ENCODE assay signal across 20 cellular contexts in the genomic region with DNA sequence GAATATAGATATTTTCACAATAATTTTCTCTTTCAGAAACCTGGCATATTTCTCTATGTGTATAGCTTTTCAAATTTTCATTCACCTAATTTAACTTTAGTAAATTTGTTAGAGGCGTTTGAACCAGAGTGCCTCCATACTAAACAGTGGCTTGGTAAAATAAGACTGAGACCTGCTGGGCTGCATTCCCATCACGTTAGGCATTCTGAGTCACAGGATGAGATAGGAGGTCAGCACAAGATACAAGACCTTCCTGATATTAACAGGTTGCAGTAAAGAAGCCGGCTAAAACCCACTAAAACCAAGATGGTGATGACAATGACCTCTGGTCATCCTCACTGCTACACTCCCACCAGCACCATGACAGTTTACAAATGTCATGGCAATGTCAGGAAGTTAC. TPM values are rescaled to one million over a fixed set of nuclear protein-coding genes. Genes with fewer than 3 reads are reported as not detected.
A peak's percentile ranks its signal among the peaks of the same experiment; 100 is the strongest.
DNase-seq lines count a peak whose midpoint lies in the region; ATAC-seq, FAIRE-seq and TF ChIP-seq lines count a peak whose summit lies in the region.
"Had no signal": no experiment of that assay in that cellular context is flagged by ENCODE, and none has a peak within 500 bp of the region (broad histone marks: within the 10 kb centered on the region; RNA-seq: fewer than 3 reads in every experiment).

No MANE protein-coding gene starts in this region.

- H3K79me1 ChIP-seq in trophoblast cell (ENCODE audit: low read length): no peaks in the 10 kb centered on the region

- DNase-seq in GM23338 (ENCODE audit: low spot score) (no peak), PC-3 (peak; percentile 65), bronchial epithelial cell (ENCODE audit: low read depth) (peak; percentile 87), trophoblast cell (peak; percentile 54 to 76), ecto neural progenitor cell (ENCODE audit: low spot score) (no peak)
- DNase-seq in activated CD4-positive, CD25-positive, alpha-beta regulatory T cell (lab: John Stamatoyannopoulos, UW): no peak
- no peak for DNase-seq in CD4-positive, alpha-beta memory T cell
- DNase-seq: ACHN; CD4-positive, alpha-beta T cell; DND-41; NCI-H187 treated with DMSO at 0.1 percent for 48 hours; NCI-H2171 treated with DMSO at 0.1 percent for 48 hours; NCI-H510A treated with DMSO at 0.1 percent for 48 hours; RPMI8226; SW 1271 had no signal

- peaks cover 11% of the 10 kb centered on the region; the same call in 2 of the 3 replicates for H3K36me3 Mint-ChIP-seq in GM23338 (ENCODE audit: low read depth)
- H3K36me3 Mint-ChIP-seq in CD4-positive, alpha-beta memory T cell: peaks cover 37 to 60% of the 10 kb centered on the region in 2 donors

- 0 out of 2 replicates have a peak overlapping the region, but pooled peaks have one; percentile 11 for H3K27ac ChIP-seq in GM23338 (ENCODE audit: low read depth)
- H3K27ac ChIP-seq in PC-3 (ENCODE audit: low read length): no peak overlapping the region
- H3K27ac ChIP-seq in trophoblast cell (ENCODE audit: low read depth, low read length): peak overlapping the region; percentile 34
- H3K27ac ChIP-seq in CD4-positive, alpha-beta memory T cell (ENCODE audit: low read depth, low read length): no peak overlapping the region
- H3K27ac ChIP-seq: SJSA1 had no signal

- H2AFZ ChIP-seq in GM23338 (no peak overlapping the region), PC-3 (ENCODE audit: low read length) (no peak overlapping the region), trophoblast cell (ENCODE audit: insufficient read depth, low read length, poor library complexity) (no peak overlapping the region)

- no peaks in the 10 kb centered on the region for H3K36me3 ChIP-seq in GM23338 (ENCODE audit: insufficient read depth)
- peaks cover 4% of the 10 kb centered on the region; the same call in 1 of the 2 replicates for H3K36me3 ChIP-seq in PC-3 (ENCODE audit: low read depth, low read length)
- H3K36me3 ChIP-seq in bronchial epithelial cell (ENCODE audit: control insufficient read depth, insufficient read depth, low read length): peaks cover 4% of the 10 kb centered on the region
- H3K36me3 ChIP-seq in trophoblast cell (ENCODE audit: control insufficient read depth in 1 of 2, insufficient read depth in 2 of 2, low read length in 2 of 2): peaks cover 4 to 8% of the 10 kb centered on the region in 2 experiments
- peaks cover 8% of the 10 kb centered on the region for H3K36me3 ChIP-seq in CD4-positive, alpha-beta memory T cell (ENCODE audit: insufficient read depth, low read length)
- H3K36me3 ChIP-seq: SJSA1 had no signal

- H3K9me3 Mint-ChIP-seq in GM23338: no peaks in the 10 kb centered on the region
- H3K9me3 Mint-ChIP-seq in CD4-positive, alpha-beta memory T cell: no peaks in the 10 kb centered on the region
- H3K9me3 Mint-ChIP-seq: CD4-positive, alpha-beta T cell had no signal

- WGBS in trophoblast cell (ENCODE audit: extremely low coverage, insufficient coverage, insufficient read length): no CpG with 5 or more reads among the region's 3 CpGs

- H3K4me3 Mint-ChIP-seq in GM23338: no peak overlapping the region
- H3K4me3 Mint-ChIP-seq in CD4-positive, alpha-beta memory T cell: no peak overlapping the region
- H3K4me3 Mint-ChIP-seq: CD4-positive, alpha-beta T cell had no signal

- H4K8ac ChIP-seq in trophoblast cell (ENCODE audit: low read depth, low read length): no peak overlapping the region

- H3K27me3 Mint-ChIP-seq in GM23338 (ENCODE audit: insufficient read depth, low read depth, poor library complexity): peaks cover 4% of the 10 kb centered on the region
- no peaks in the 10 kb centered on the region for H3K27me3 Mint-ChIP-seq in CD4-positive, alpha-beta memory T cell
- H3K27me3 Mint-ChIP-seq: CD4-positive, alpha-beta T cell had no signal

- no peak overlapping the region for H3K14ac ChIP-seq in trophoblast cell (ENCODE audit: low read length)

- H3F3A ChIP-seq in GM23338 (replicated peaks; ENCODE audit: low read depth): no peaks in the 10 kb centered on the region
- no peaks in the 10 kb centered on the region for H3F3A ChIP-seq in PC-3 (ENCODE audit: low read length, unreplicated experiment)

- H3K4me1 Mint-ChIP-seq in GM23338: peaks cover 79% of the 10 kb centered on the region
- peaks cover 55 to 84% (median 70%) of the 10 kb centered on the region in 4 donors for H3K4me1 Mint-ChIP-seq in CD4-positive, alpha-beta memory T cell

- H4K20me1 ChIP-seq in GM23338 (replicated peaks; ENCODE audit: insufficient read depth) (peaks cover 14% of the 10 kb centered on the region), PC-3 (ENCODE audit: low read length) (no peaks in the 10 kb centered on the region)

- POLR2A ChIA-PET in PC-3 (lab: Charles Lee; ENCODE audit: unreplicated experiment): no interaction called here
- POLR2A ChIA-PET in CD4-positive, alpha-beta memory T cell (lab: Charles Lee; ENCODE audit: partially characterized antibody): no interaction called here

- no peak overlapping the region for H2BK120ac ChIP-seq in trophoblast cell (ENCODE audit: insufficient read depth, low read length, poor library complexity)

- no peak overlapping the region for H2BK12ac ChIP-seq in trophoblast cell (ENCODE audit: low read length)

- no peak overlapping the region for H3K27ac Mint-ChIP-seq in GM23338
- no peak overlapping the region for H3K27ac Mint-ChIP-seq in CD4-positive, alpha-beta memory T cell
- H3K27ac Mint-ChIP-seq: CD4-positive, alpha-beta T cell had no signal

- no peak overlapping the region for H2BK5ac ChIP-seq in trophoblast cell (ENCODE audit: low read depth, low read length, poor library complexity)

- no peaks in the 10 kb centered on the region for H3K27me3 ChIP-seq in GM23338 (ENCODE audit: insufficient read depth)
- H3K27me3 ChIP-seq in PC-3 (ENCODE audit: low read length): no peaks in the 10 kb centered on the region
- no peaks in the 10 kb centered on the region for H3K27me3 ChIP-seq in bronchial epithelial cell (ENCODE audit: control insufficient read depth, insufficient read depth, low read length)
- no peaks in the 10 kb centered on the region for H3K27me3 ChIP-seq in trophoblast cell (ENCODE audit: insufficient read depth, low read length)
- H3K27me3 ChIP-seq in CD4-positive, alpha-beta memory T cell (ENCODE audit: insufficient read depth, low read length): no peaks in the 10 kb centered on the region
- H3K27me3 ChIP-seq: SJSA1 had no signal

- FAIRE-seq in bronchial epithelial cell (lab: Jason Lieb, UNC): no peak
- FAIRE-seq: D721Med, H54, K562 had no signal

- H3K9ac ChIP-seq in PC-3 (ENCODE audit: low read length) (no peak overlapping the region), trophoblast cell (ENCODE audit: low read length) (no peak overlapping the region)

- H3K4me3 ChIP-seq in GM23338: no peak overlapping the region
- H3K4me3 ChIP-seq in PC-3 (ENCODE audit: low read length): no peak overlapping the region
- H3K4me3 ChIP-seq in bronchial epithelial cell (ENCODE audit: low read depth, low read length): no peak overlapping the region
- no peak overlapping the region for H3K4me3 ChIP-seq in trophoblast cell (ENCODE audit: low read depth, low read length)
- H3K4me3 ChIP-seq in CD4-positive, alpha-beta memory T cell (ENCODE audit: low read length in 2 of 2): no peak overlapping the region
- H3K4me3 ChIP-seq: K562, SJSA1 had no signal

- no peaks in the 10 kb centered on the region for H3K9me3 ChIP-seq in PC-3 (ENCODE audit: low read length)
- H3K9me3 ChIP-seq in trophoblast cell (ENCODE audit: insufficient read depth, low read depth, low read length): no peaks in the 10 kb centered on the region
- no peaks in the 10 kb centered on the region for H3K9me3 ChIP-seq in CD4-positive, alpha-beta memory T cell (ENCODE audit: control insufficient read depth in 1 of 2, low read length in 2 of 2)
- H3K9me3 ChIP-seq: SJSA1 had no signal

- H3K4me1 ChIP-seq in GM23338 (ENCODE audit: insufficient read depth) (peaks cover 90% of the 10 kb centered on the region), PC-3 (ENCODE audit: insufficient read depth, low read length) (peaks cover 8% of the 10 kb centered on the region), trophoblast cell (ENCODE audit: control insufficient read depth in 1 of 2, insufficient read depth in 2 of 2, low read length in 2 of 2) (peaks cover 0 to 8% of the 10 kb centered on the region in 2 experiments)
- H3K4me1 ChIP-seq in CD4-positive, alpha-beta memory T cell (ENCODE audit: insufficient read depth, low read length): peaks cover 60% of the 10 kb centered on the region
- H3K4me1 ChIP-seq: SJSA1 had no signal

- intact Hi-C loops in PC-3 (cut with micrococcal nuclease): no loop called here
- intact Hi-C loops in CD4-positive, alpha-beta memory T cell (cut with micrococcal nuclease): no loop called here

- no peak overlapping the region for H3K23ac ChIP-seq in trophoblast cell (ENCODE audit: low read length)

- H2AK5ac ChIP-seq in trophoblast cell (ENCODE audit: low read length): no peak overlapping the region

- H4K91ac ChIP-seq in trophoblast cell (ENCODE audit: low read depth, low read length): no peak overlapping the region

- H3K9me2 ChIP-seq in GM23338 (ENCODE audit: insufficient read depth) (no peaks in the 10 kb centered on the region), PC-3 (replicated peaks; ENCODE audit: low read length) (no peaks in the 10 kb centered on the region)

- TF ChIP-seq CTCF in GM23338 (conservative IDR thresholded peaks at IDR 0.05; ENCODE audit: low read depth in 2 of 2) (no peak), PC-3 (conservative IDR thresholded peaks at IDR 0.05; ENCODE audit: low read depth, low read length) (no peak), bronchial epithelial cell (IDR thresholded peaks at IDR 0.05; ENCODE audit: insufficient read depth, low read length, severe bottlenecking) (no peak)

- H3K4ac ChIP-seq in trophoblast cell (ENCODE audit: low read depth, low read length): no peak overlapping the region

- H3K79me2 ChIP-seq in GM23338 (replicated peaks; ENCODE audit: insufficient read depth) (peaks cover 100% of the 10 kb centered on the region), PC-3 (ENCODE audit: low read length) (peaks cover 49% of the 10 kb centered on the region), trophoblast cell (ENCODE audit: control insufficient read depth, insufficient read depth, low read length, poor library complexity) (peaks cover 2% of the 10 kb centered on the region)

- CTCF ChIA-PET in PC-3 (lab: Charles Lee): no interaction called here
- CTCF ChIA-PET in CD4-positive, alpha-beta memory T cell (lab: Charles Lee; ENCODE audit: partially characterized antibody): no interaction called here

- H4K12ac ChIP-seq in trophoblast cell (ENCODE audit: low read depth, low read length): no peak overlapping the region

- no TSS peak for BruUV-seq in PC-3 (replicated peaks; lab: Mats Ljungman, UMichigan)

- ATAC-seq in GM23338 (no peak), PC-3 (no peak), HG03280 (IDR thresholded peaks at IDR 0.05; ENCODE audit: unreplicated experiment) (no peak)
- ATAC-seq: K562 had no signal

- H3K4me2 ChIP-seq in GM23338 (no peak overlapping the region), PC-3 (ENCODE audit: low read length) (peak overlapping the region; percentile 46), trophoblast cell (ENCODE audit: low read length) (no peak overlapping the region)

- H3K18ac ChIP-seq in trophoblast cell (ENCODE audit: low read length): no peak overlapping the region

RNA-seq across cellular contexts. Expression of a gene that starts 13.7 kb away (rescaled TPM):
- total RNA-seq in GM23338 (2014; rRNA removed; shearing (Covaris generic)): 60.3 and 61.9 TPM in 2 replicates
- polyA plus RNA-seq in GM23338 (2016; fragmentation: Nextera tagmentation; extraction: Ambion mirVana): 13.7 and 15.6 TPM in 2 replicates
- total RNA-seq in PC-3 (2014; rRNA removed) (4.3 and 9.4 TPM in 2 replicates), bronchial epithelial cell (5.4 and 5.5 TPM in 2 replicates)
- polyA plus RNA-seq in trophoblast cell (2013): 61.8 and 63.0 TPM in 2 replicates
- total RNA-seq in CD4-positive, alpha-beta memory T cell: 10 to 100 TPM; 78.0 to 78.3 TPM
- 10 to 100 TPM; 16.5 to 32.7 TPM for polyA plus RNA-seq in CD4-positive, alpha-beta memory T cell

Comparison
In these comparisons a context has a peak if more than half of its experiments do, and no peak if none do; other contexts are left out.
1. DNase-seq: peak in PC-3 (single experiment), bronchial epithelial cell (single experiment) and trophoblast cell (2 of 2); none in GM23338 (single experiment), activated CD4-positive, CD25-positive, alpha-beta regulatory T cell (0 of 4), CD4-positive, alpha-beta memory T cell (0 of 5) and ecto neural progenitor cell (single experiment).
2. H3K27ac ChIP-seq: peak in GM23338 (single experiment) and trophoblast cell (single experiment); none in PC-3 (single experiment) and CD4-positive, alpha-beta memory T cell (single experiment).